3 cellular contexts compared by ENCODE assay signal in genomic region chr11:13082588-13082987, GRCh38.
"Had no signal": no experiment of that assay in that cellular context is flagged by ENCODE, and none has a peak within 500 bp of the region (broad histone marks: within the 10 kb centered on the region; RNA-seq: fewer than 3 reads in every experiment).

No MANE protein-coding gene starts in this region.

- DNase-seq: GDM1, GF-D8 had no signal

- ATAC-seq: GM12878 had no signal

- H3K4me3 ChIP-seq: GM12878 had no signal
